18 cellular contexts compared by ENCODE assay signal in the genomic region with DNA sequence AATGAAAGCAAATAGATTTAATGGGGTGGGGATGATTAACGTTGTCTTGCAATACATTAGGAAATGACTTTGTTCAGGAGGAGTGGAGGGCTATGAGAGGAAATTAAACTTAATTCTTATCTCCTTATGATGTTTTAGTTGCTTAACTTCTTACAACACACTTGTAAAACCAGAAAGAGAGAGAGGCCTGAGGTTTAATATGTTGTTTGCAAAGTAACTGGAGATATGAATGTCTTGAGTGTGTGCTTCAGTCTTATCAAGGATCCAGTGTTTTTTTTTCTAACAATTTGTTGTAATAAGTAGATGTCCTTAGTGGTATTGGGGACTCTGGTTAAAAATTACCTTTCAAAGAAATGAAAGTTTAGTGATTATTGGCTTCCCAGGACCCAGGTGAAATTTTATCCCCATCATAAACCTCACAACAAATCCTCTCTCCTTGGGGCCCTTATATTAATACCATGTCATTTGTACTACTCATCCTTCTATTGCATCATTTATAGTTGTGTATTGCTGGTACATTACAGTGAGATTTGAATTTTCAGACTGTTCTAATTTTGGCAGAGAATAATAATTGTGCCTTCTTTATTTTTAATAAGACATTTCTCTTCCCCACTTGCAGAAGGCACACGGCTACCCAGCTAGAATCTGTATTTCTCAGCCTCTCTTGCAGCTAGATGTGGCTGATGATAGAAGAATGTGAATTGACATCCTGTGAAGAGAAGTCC.
"Had no signal": no experiment of that assay in that cellular context is flagged by ENCODE, and none has a peak within 500 bp of the region (broad histone marks: within the 10 kb centered on the region; RNA-seq: fewer than 3 reads in every experiment).

No MANE protein-coding gene starts in this region.

- ATAC-seq: activated CD4-positive, CD25-positive, alpha-beta regulatory T cell treated with anti-CD3 and anti-CD28 coated beads, Interleukin-2, amount 50 U/mL, for 24 hours; activated T-cell treated with anti-CD3 and anti-CD28 coated beads, Interleukin-2, amount 50 U/mL, for 4 hours; naive thymus-derived CD8-positive, alpha-beta T cell had no signal

- H3K4me3 Mint-ChIP-seq: activated naive CD8-positive, alpha-beta T cell treated with anti-CD3 and anti-CD28 coated beads, Interleukin-2, amount 10 ng/mL, durations not matched to agents 7 days and 5 days; activated T-cell treated with anti-CD3 and anti-CD28 coated beads, Interleukin-2, amount 50 U/mL, for 4 hours had no signal

- H3K36me3 ChIP-seq: ascending aorta, esophagus squamous epithelium, suprapubic skin, upper lobe of left lung had no signal

- H3K27ac ChIP-seq: ascending aorta, esophagus squamous epithelium, suprapubic skin had no signal

- H3K4me1 ChIP-seq: ascending aorta, esophagus squamous epithelium, suprapubic skin had no signal

- H3K27ac Mint-ChIP-seq: activated naive CD8-positive, alpha-beta T cell treated with anti-CD3 and anti-CD28 coated beads, Interleukin-2, amount 10 ng/mL, durations not matched to agents 7 days and 5 days; progenitor cell of endocrine pancreas had no signal

- H3K27me3 ChIP-seq: ascending aorta, upper lobe of left lung had no signal

- H3K4me3 ChIP-seq: ascending aorta, esophagus squamous epithelium, suprapubic skin, upper lobe of left lung had no signal

- H3K27me3 Mint-ChIP-seq: activated naive CD8-positive, alpha-beta T cell treated with anti-CD3 and anti-CD28 coated beads, Interleukin-2, amount 10 ng/mL, durations not matched to agents 7 days and 5 days; naive thymus-derived CD8-positive, alpha-beta T cell had no signal

- H3K9me3 ChIP-seq: ascending aorta, esophagus squamous epithelium, suprapubic skin had no signal

- DNase-seq: activated CD4-positive, alpha-beta T cell treated with anti-CD3 and anti-CD28 coated beads, Interleukin-2, amount 50 U/mL, for 4 hours; activated gamma-delta T cell treated with Interleukin-2 at 50 U/mL for 16 hours; activated naive CD8-positive, alpha-beta T cell treated with anti-CD3 and anti-CD28 coated beads, Interleukin-2, amount 10 ng/mL, durations not matched to agents 7 days and 5 days; activated T-cell treated with anti-CD3 and anti-CD28 coated beads, Interleukin-2, amount 50 U/mL, for 4 hours; esophagus squamous epithelium; foreskin fibroblast; glutamatergic neuron; left cardiac atrium; naive thymus-derived CD8-positive, alpha-beta T cell; nucleus accumbens; stimulated activated CD4-positive, alpha-beta T cell treated with anti-CD3 and anti-CD28 coated beads, Interleukin-1b, Interleukin-23, amount 100 ng/mL, for 48 hours; stimulated activated naive CD4-positive, alpha-beta T cell; T-helper 2 cell; upper lobe of left lung had no signal
